ENCODE assay signal across 23 cellular contexts in genomic region chr3:123948449-123948848, GRCh38. TPM values are rescaled to one million over a fixed set of nuclear protein-coding genes. Genes with fewer than 3 reads are reported as not detected.
DNase-seq lines count a peak whose midpoint lies in the region; TF ChIP-seq lines count a peak whose summit lies in the region.
"Had no signal": no experiment of that assay in that cellular context is flagged by ENCODE, and none has a peak within 500 bp of the region (broad histone marks: within the 10 kb centered on the region; RNA-seq: fewer than 3 reads in every experiment).

No MANE protein-coding gene starts in this region.

- H3K4me1 Mint-ChIP-seq in HFFc6 (ENCODE audit: low read depth) = peaks cover 57% of the 10 kb centered on the region
- H3K4me1 Mint-ChIP-seq in neural progenitor cell = no peaks in the 10 kb centered on the region
- H3K4me1 Mint-ChIP-seq: CD14-positive monocyte, GM23338, H9 had no signal

- H3K36me3 Mint-ChIP-seq in HFFc6 (ENCODE audit: low read depth) (peaks cover 70% of the 10 kb centered on the region), neural progenitor cell (peaks cover 43% of the 10 kb centered on the region)

- H3K4me3 ChIP-seq in osteoblast (ENCODE audit: insufficient read depth, low read length) = no peak overlapping the region
- H3K4me3 ChIP-seq in neural progenitor cell = no peak overlapping the region
- H3K4me3 ChIP-seq: A549; BLaER1 treated with 17β-estradiol and CSF1 and Interleukin-3, amounts not matched to agents 10 nM and 100 nM; GM12878; GM23338 had no signal

- H3K36me3 ChIP-seq in osteoblast (ENCODE audit: insufficient read depth, low read length) (peaks cover 47% of the 10 kb centered on the region), neural progenitor cell (peaks cover 22% of the 10 kb centered on the region)

- DNase-seq in HFFc6 (no peak), osteoblast (ENCODE audit: insufficient read length, low spot score, missing footprints) (no peak), NCI-H2029 (lab: John Stamatoyannopoulos, UW) (no peak), neural progenitor cell (ENCODE audit: low spot score) (no peak)
- no peak for DNase-seq in activated CD8-positive, alpha-beta memory T cell treated with anti-CD3 and anti-CD28 coated beads, Interleukin-2, amount 50 U/mL, for 48 hours
- DNase-seq: 8988T; ACHN; AML-193; BE2C; CD4-positive, alpha-beta T cell; CD8-positive, alpha-beta memory T cell; DMS 273 treated with DMSO at 0.1 percent for 48 hours; DMS79; EL; GDM1; H9 had no signal

- H3K27me3 ChIP-seq in osteoblast (ENCODE audit: insufficient read depth, low read length) (no peaks in the 10 kb centered on the region), neural progenitor cell (no peaks in the 10 kb centered on the region)
- H3K27me3 ChIP-seq: BE2C; BLaER1 treated with 17β-estradiol and CSF1 and Interleukin-3, amounts not matched to agents 10 nM and 100 nM had no signal

- H3K4me1 ChIP-seq in osteoblast (ENCODE audit: insufficient read depth, low read length) = peaks cover 19% of the 10 kb centered on the region
- H3K4me1 ChIP-seq in neural progenitor cell = no peaks in the 10 kb centered on the region
- H3K4me1 ChIP-seq: A549; BE2C; BLaER1 treated with 17β-estradiol and CSF1 and Interleukin-3, amounts not matched to agents 10 nM and 100 nM had no signal

- H3K4me2 ChIP-seq in osteoblast (ENCODE audit: insufficient read depth, low read length) (no peak overlapping the region), neural progenitor cell (no peak overlapping the region)
- H3K4me2 ChIP-seq: A549; BLaER1 treated with 17β-estradiol and CSF1 and Interleukin-3, amounts not matched to agents 10 nM and 100 nM; GM23338 had no signal

- no peak overlapping the region for H2AFZ ChIP-seq in osteoblast (ENCODE audit: low read length)
- no peak overlapping the region for H2AFZ ChIP-seq in neural progenitor cell (replicated peaks)
- H2AFZ ChIP-seq: GM23338 had no signal

- H3K27me3 Mint-ChIP-seq in HFFc6 (ENCODE audit: insufficient read depth) (no peaks in the 10 kb centered on the region; the same call in 1 of the 2 replicates), neural progenitor cell (ENCODE audit: insufficient read depth, low read depth) (no peaks in the 10 kb centered on the region)
- H3K27me3 Mint-ChIP-seq: CD4-positive, alpha-beta T cell; CD8-positive, alpha-beta memory T cell had no signal

- no peak overlapping the region for H3K9ac ChIP-seq in neural progenitor cell
- H3K9ac ChIP-seq: BLaER1 treated with 17β-estradiol and CSF1 and Interleukin-3, amounts not matched to agents 10 nM and 100 nM had no signal

- H3K9me3 ChIP-seq in osteoblast (ENCODE audit: low read depth, low read length) = no peaks in the 10 kb centered on the region
- H3K9me3 ChIP-seq in neural progenitor cell (ENCODE audit: low read depth) = no peaks in the 10 kb centered on the region
- H3K9me3 ChIP-seq: A549; BE2C; BLaER1 treated with 17β-estradiol and CSF1 and Interleukin-3, amounts not matched to agents 10 nM and 100 nM had no signal

- H3K4me3 Mint-ChIP-seq in HFFc6 = no peak overlapping the region; the same call in 1 of the 2 replicates
- no peak overlapping the region for H3K4me3 Mint-ChIP-seq in neural progenitor cell
- H3K4me3 Mint-ChIP-seq: CD14-positive monocyte; CD4-positive, alpha-beta T cell; CD8-positive, alpha-beta memory T cell; GM23338; H9 had no signal

- H4K20me1 ChIP-seq in osteoblast (ENCODE audit: insufficient read depth, low read length) = no peaks in the 10 kb centered on the region
- H4K20me1 ChIP-seq in neural progenitor cell (ENCODE audit: low read depth) = peaks cover 6% of the 10 kb centered on the region
- H4K20me1 ChIP-seq: BLaER1 treated with 17β-estradiol and CSF1 and Interleukin-3, amounts not matched to agents 10 nM and 100 nM had no signal

- H3K27ac Mint-ChIP-seq in HFFc6 (0 out of 2 replicates have a peak overlapping the region, but pooled peaks have one; percentile 72), neural progenitor cell (no peak overlapping the region)
- H3K27ac Mint-ChIP-seq: CD14-positive monocyte; CD4-positive, alpha-beta T cell; CD8-positive, alpha-beta memory T cell; GM23338; H9 had no signal

- peak overlapping the region; percentile 82; the same call in 1 of the 2 replicates for H3K27ac ChIP-seq in VCaP
- H3K27ac ChIP-seq in osteoblast (ENCODE audit: low read depth, low read length) = peak overlapping the region; percentile 38
- H3K27ac ChIP-seq in neural progenitor cell = no peak overlapping the region
- H3K27ac ChIP-seq: A549; BLaER1 treated with 17β-estradiol and CSF1 and Interleukin-3, amounts not matched to agents 10 nM and 100 nM had no signal

- H3K79me2 ChIP-seq in osteoblast (ENCODE audit: insufficient read depth, low read length) = peaks cover 7% of the 10 kb centered on the region
- no peaks in the 10 kb centered on the region for H3K79me2 ChIP-seq in neural progenitor cell (ENCODE audit: low read depth)

- H3K9me3 Mint-ChIP-seq in HFFc6 (no peaks in the 10 kb centered on the region), neural progenitor cell (no peaks in the 10 kb centered on the region)
- H3K9me3 Mint-ChIP-seq: CD14-positive monocyte; CD4-positive, alpha-beta T cell; CD8-positive, alpha-beta memory T cell; GM23338; H9 had no signal

- H3F3A ChIP-seq in neural progenitor cell (ENCODE audit: low read depth) = peaks cover 7% of the 10 kb centered on the region

- TF ChIP-seq CTCF in HFFc6 (IDR thresholded peaks at IDR 0.05) (no peak), VCaP (conservative IDR thresholded peaks at IDR 0.05) (no peak), osteoblast (IDR thresholded peaks at IDR 0.05; ENCODE audit: extremely low read depth, low read depth, low read length) (no peak), neural progenitor cell (IDR thresholded peaks at IDR 0.05) (no peak)

RNA-seq across cellular contexts. Expression of gene CCDC14, which starts 12.6 kb away (rescaled TPM):
- total RNA-seq in HFFc6 (2021; fragmentation: NEBNext Ultra II Directional; extraction: Animal tissue kit (Norgen Biotek cat#: 25700)) = 10 to 100 TPM; 25.8 to 39.7 (median 36.3) TPM
- 45.7 and 51.4 TPM in 2 replicates for total RNA-seq in osteoblast
- total RNA-seq in neural progenitor cell (ENCODE audit: low replicate concordance) = 154 and 250 TPM in 2 replicates

RNA-seq across cellular contexts. Expression of gene ROPN1, which starts 43.5 kb away (rescaled TPM):
- not detected for total RNA-seq in HFFc6 (2021; fragmentation: NEBNext Ultra II Directional; extraction: Animal tissue kit (Norgen Biotek cat#: 25700))
- total RNA-seq in osteoblast = not detected in 2 replicates
- total RNA-seq in neural progenitor cell (ENCODE audit: low replicate concordance) = not detected in 2 replicates
- total RNA-seq: CD4-positive, alpha-beta T cell; CD8-positive, alpha-beta memory T cell; GM12878; GM23338; H4; H9 had no signal
